ENCODE assay signal across 22 cellular contexts in the genomic region with DNA sequence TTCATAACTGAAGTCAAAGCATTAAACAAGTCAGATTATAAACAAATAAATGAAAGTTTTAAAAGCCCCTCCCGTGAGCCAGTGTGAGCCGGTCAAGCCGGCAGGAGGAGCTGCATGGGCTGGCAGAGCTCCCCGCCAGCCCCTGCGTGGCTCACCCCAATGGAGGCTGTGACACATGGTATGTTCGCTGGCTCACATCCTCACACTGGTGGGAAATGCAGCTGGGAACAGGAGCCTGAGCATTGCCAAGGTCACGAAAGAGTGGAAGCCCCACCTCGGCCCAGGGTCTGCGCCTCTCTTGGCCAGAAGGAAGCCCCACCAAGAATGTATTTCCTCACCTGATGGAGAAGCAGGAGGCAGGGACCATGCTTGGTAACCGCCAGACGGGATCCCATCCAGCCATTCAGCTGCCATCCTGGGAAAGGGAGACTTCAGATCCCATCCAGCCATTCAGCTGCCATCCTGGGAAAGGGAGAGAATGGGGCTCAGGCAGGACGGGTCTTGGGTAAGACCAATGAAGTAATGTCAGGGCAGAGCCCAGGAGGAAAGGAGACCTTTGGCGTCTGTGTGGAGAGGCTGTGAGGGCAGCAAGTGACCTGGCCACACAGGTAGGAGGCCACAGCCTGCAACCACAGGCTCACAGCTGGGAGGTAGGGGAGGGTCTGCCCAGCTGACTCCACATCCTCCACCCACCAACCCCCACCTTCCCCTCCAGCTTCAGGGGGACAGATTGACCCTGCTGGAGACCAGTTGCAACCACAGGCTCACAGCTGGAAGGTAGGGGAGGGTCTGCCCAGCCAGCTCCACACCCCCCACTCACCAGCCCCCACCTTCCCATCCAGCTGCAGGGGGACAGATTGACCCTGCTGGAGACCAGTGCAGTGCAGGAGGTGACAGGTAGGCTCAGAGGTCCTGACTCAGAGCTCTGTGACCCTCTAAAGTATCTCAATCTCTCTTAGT.
"Had no signal": no experiment of that assay in that cellular context is flagged by ENCODE, and none has a peak within 500 bp of the region (broad histone marks: within the 10 kb centered on the region; RNA-seq: fewer than 3 reads in every experiment).

No MANE protein-coding gene starts in this region.

- H3K4me3 ChIP-seq: left ventricle myocardium inferior, mucosa of descending colon, neural progenitor cell, ovary, sigmoid colon, transverse colon had no signal

- H3K36me3 Mint-ChIP-seq: memory B cell, naive B cell, neural progenitor cell had no signal

- H3K9ac ChIP-seq: neural progenitor cell had no signal

- H3K4me1 ChIP-seq: left ventricle myocardium inferior, neural progenitor cell, sigmoid colon, transverse colon had no signal

- H3K9me3 ChIP-seq: gastrocnemius medialis, left ventricle myocardium inferior, ovary, sigmoid colon, transverse colon had no signal

- ATAC-seq: activated CD4-positive, alpha-beta T cell treated with anti-CD3 and anti-CD28 coated beads for 36 hours; activated T-cell treated with anti-CD3 and anti-CD28 coated beads, Interleukin-2, amount 50 U/mL, for 4 hours; mucosa of descending colon; WTC11 had no signal

- DNase-seq: activated CD4-positive, alpha-beta T cell treated with anti-CD3 and anti-CD28 coated beads for 36 hours; activated CD4-positive, alpha-beta T cell treated with anti-CD3 and anti-CD28 coated beads, Interleukin-2, amount 50 U/mL, for 48 hours; activated naive CD4-positive, alpha-beta T cell treated with anti-CD3 and anti-CD28 coated beads for 36 hours; activated T-cell treated with anti-CD3 and anti-CD28 coated beads, Interleukin-2, amount 50 U/mL, for 4 hours; anterior cingulate cortex; brain microvascular endothelial cell; cortex of kidney; effector CD4-positive, alpha-beta T cell; left ventricle myocardium inferior; mucosa of descending colon; naive B cell; ovary; sigmoid colon; stimulated activated CD8-positive, alpha-beta memory T cell treated with anti-CD3 and anti-CD28 coated beads, Interleukin-4, amount 100 ng/mL, for 48 hours; stimulated activated naive CD4-positive, alpha-beta T cell treated with Interleukin-2 at 50 U/mL for 16 hours; substantia nigra; transverse colon had no signal

- H3K36me3 ChIP-seq: brain microvascular endothelial cell, gastrocnemius medialis, left ventricle myocardium inferior, neural progenitor cell, ovary, sigmoid colon, transverse colon had no signal

- H3K4me1 Mint-ChIP-seq: activated CD4-positive, alpha-beta T cell treated with anti-CD3 and anti-CD28 coated beads for 36 hours; central memory CD8-positive, alpha-beta T cell; memory B cell; WTC11 had no signal

- H3K27ac ChIP-seq: brain microvascular endothelial cell, left ventricle myocardium inferior, neural progenitor cell, ovary, sigmoid colon, transverse colon had no signal

- H3K27ac Mint-ChIP-seq: activated CD4-positive, alpha-beta T cell treated with anti-CD3 and anti-CD28 coated beads for 36 hours; activated naive CD4-positive, alpha-beta T cell treated with anti-CD3 and anti-CD28 coated beads for 36 hours; memory B cell; naive B cell; neural progenitor cell; WTC11 had no signal

- H3K4me3 Mint-ChIP-seq: activated CD4-positive, alpha-beta T cell treated with anti-CD3 and anti-CD28 coated beads for 36 hours; activated naive CD4-positive, alpha-beta T cell treated with anti-CD3 and anti-CD28 coated beads for 36 hours; activated T-cell treated with anti-CD3 and anti-CD28 coated beads, Interleukin-2, amount 50 U/mL, for 4 hours; central memory CD8-positive, alpha-beta T cell; memory B cell; naive B cell; neural progenitor cell; WTC11 had no signal

- H3K9me3 Mint-ChIP-seq: activated naive CD4-positive, alpha-beta T cell treated with anti-CD3 and anti-CD28 coated beads for 36 hours; activated T-cell treated with anti-CD3 and anti-CD28 coated beads, Interleukin-2, amount 50 U/mL, for 4 hours; central memory CD8-positive, alpha-beta T cell had no signal

- H3K27me3 Mint-ChIP-seq: activated CD4-positive, alpha-beta T cell treated with anti-CD3 and anti-CD28 coated beads for 36 hours; central memory CD8-positive, alpha-beta T cell; memory B cell; naive B cell had no signal

- H3K27me3 ChIP-seq: brain microvascular endothelial cell, gastrocnemius medialis, neural progenitor cell, ovary, sigmoid colon, transverse colon had no signal
